17 cellular contexts compared by ENCODE assay signal in the genomic region with DNA sequence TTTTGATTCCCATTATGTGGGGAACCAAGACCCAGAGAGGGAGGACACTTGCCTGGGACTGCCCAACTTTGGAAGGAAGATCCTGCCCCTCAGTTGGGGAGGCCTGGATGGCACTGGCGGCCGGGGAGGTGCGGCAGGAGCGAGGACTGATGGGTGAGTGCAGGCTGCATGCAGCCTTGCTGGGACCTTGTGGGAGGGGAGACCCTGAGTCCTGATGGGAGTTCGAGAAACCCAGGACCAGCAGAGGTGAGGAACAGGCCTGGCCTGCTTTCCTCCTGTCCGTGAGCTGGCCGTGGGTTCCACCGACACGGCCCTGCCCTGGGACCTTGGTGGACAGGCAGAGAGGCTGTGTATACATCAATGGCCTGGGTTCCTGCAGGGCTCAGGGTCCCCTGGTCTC. TPM values are rescaled to one million over a fixed set of nuclear protein-coding genes. Genes with fewer than 3 reads are reported as not detected.
"Had no signal": no experiment of that assay in that cellular context is flagged by ENCODE, and none has a peak within 500 bp of the region (broad histone marks: within the 10 kb centered on the region; RNA-seq: fewer than 3 reads in every experiment).

No MANE protein-coding gene starts in this region.

- H3K4me3 Mint-ChIP-seq: activated CD4-positive, alpha-beta memory T cell treated with anti-CD3 and anti-CD28 coated beads for 36 hours; activated naive CD4-positive, alpha-beta T cell treated with anti-CD3 and anti-CD28 coated beads, Interleukin-2, amount 50 U/mL, for 24 hours; nephron progenitor cell; stimulated activated naive CD8-positive, alpha-beta T cell treated with anti-CD3 and anti-CD28 coated beads, Interleukin-15, amount 100 ng/mL, for 72 hours had no signal

- H3K27me3 Mint-ChIP-seq: activated CD4-positive, alpha-beta memory T cell treated with anti-CD3 and anti-CD28 coated beads for 36 hours; activated naive CD4-positive, alpha-beta T cell treated with anti-CD3 and anti-CD28 coated beads, Interleukin-2, amount 50 U/mL, for 24 hours; progenitor cell of endocrine pancreas; stimulated activated naive CD8-positive, alpha-beta T cell treated with anti-CD3 and anti-CD28 coated beads, Interleukin-15, amount 100 ng/mL, for 72 hours had no signal

- H3K27ac ChIP-seq: ascending aorta, VCaP had no signal

- DNase-seq: activated CD4-positive, alpha-beta memory T cell treated with anti-CD3 and anti-CD28 coated beads for 36 hours; activated effector memory CD4-positive, alpha-beta T cell treated with Interleukin-2 at 50 U/mL for 16 hours; activated T-cell treated with anti-CD3 and anti-CD28 coated beads, Interleukin-2, amount 50 U/mL, for 1 hour; effector CD8-positive, alpha-beta T cell; esophagus squamous epithelium; left cardiac atrium; midbrain; nephron progenitor cell; stimulated activated naive CD8-positive, alpha-beta T cell treated with anti-CD3 and anti-CD28 coated beads, Interleukin-15, amount 100 ng/mL, for 72 hours; trophoblast cell had no signal

- H3K9me3 Mint-ChIP-seq: activated naive CD4-positive, alpha-beta T cell treated with anti-CD3 and anti-CD28 coated beads, Interleukin-2, amount 50 U/mL, for 24 hours had no signal

- H3K36me3 Mint-ChIP-seq: activated naive CD4-positive, alpha-beta T cell treated with anti-CD3 and anti-CD28 coated beads, Interleukin-2, amount 50 U/mL, for 24 hours had no signal

- H3K9me3 ChIP-seq: ascending aorta, esophagus squamous epithelium had no signal

- H3K27me3 ChIP-seq: ascending aorta, esophagus squamous epithelium had no signal

- H3K4me3 ChIP-seq: ascending aorta, esophagus squamous epithelium, lung had no signal

- H3K27ac Mint-ChIP-seq: activated CD4-positive, alpha-beta memory T cell treated with anti-CD3 and anti-CD28 coated beads for 36 hours; activated naive CD4-positive, alpha-beta T cell treated with anti-CD3 and anti-CD28 coated beads, Interleukin-2, amount 50 U/mL, for 24 hours; nephron progenitor cell; progenitor cell of endocrine pancreas had no signal

- H3K36me3 ChIP-seq: esophagus squamous epithelium had no signal

- ATAC-seq: left cardiac atrium; right cardiac atrium; stimulated activated naive CD8-positive, alpha-beta T cell treated with anti-CD3 and anti-CD28 coated beads, Interleukin-15, amount 100 ng/mL, for 72 hours had no signal

RNA-seq across cellular contexts. Expression of gene SMIM38, which starts 19.3 kb away (rescaled TPM):
- total RNA-seq: endothelial cell of umbilical vein had no signal
